In the genomic region with DNA sequence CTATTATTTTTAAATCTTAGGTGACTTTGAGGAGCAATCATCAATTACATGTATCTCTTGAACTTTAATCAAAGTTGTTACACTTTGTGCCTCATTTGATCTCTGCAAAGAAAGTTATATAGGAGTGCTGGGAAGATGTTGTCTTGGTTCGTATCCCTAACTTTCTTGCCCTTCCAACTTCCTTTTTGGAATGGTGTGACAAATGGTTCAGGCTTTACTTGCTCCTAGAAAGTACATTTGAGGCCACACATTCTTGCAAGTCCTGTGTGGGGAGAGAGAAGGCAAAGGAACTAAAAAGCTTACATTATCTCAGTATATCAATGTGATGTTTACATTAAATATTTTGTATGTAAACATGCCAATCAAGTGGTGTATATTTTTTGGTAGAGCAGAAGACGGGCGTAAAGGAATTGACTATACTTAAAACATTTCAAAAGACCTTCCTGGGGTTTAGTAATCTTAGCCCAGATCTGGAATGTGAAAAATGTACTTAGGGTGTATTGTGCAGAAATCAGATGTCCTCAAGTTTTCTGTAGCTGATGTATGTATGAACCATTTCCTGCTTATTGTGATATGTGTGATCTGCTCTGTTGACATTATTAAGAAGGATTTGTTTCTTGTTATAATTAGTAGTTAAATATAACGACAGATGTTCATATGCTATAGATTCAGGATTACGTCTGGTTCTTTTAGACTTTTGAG, we compare ENCODE assay signal across 14 cellular contexts. TPM values are rescaled to one million over a fixed set of nuclear protein-coding genes. Genes with fewer than 3 reads are reported as not detected.
DNase-seq lines count a peak whose midpoint lies in the region; ATAC-seq, FAIRE-seq and TF ChIP-seq lines count a peak whose summit lies in the region.
"Had no signal": no experiment of that assay in that cellular context is flagged by ENCODE, and none has a peak within 500 bp of the region (broad histone marks: within the 10 kb centered on the region; RNA-seq: fewer than 3 reads in every experiment).

No MANE protein-coding gene starts in this region.

- CTCF ChIA-PET in RWPE1 (lab: Yijun Ruan, JAX) (no interaction called here), GM10248 (lab: Yijun Ruan, JAX) (no interaction called here)

- H3K27ac ChIP-seq in RWPE1, result no peak overlapping the region
- H3K27ac ChIP-seq: BLaER1, esophagus squamous epithelium had no signal

- H3K4me3 ChIP-seq in epithelial cell of esophagus (ENCODE audit: low read length), result no peak overlapping the region
- H3K4me3 ChIP-seq: BLaER1, esophagus squamous epithelium had no signal

- no peak for ATAC-seq in GM21367 (IDR thresholded peaks at IDR 0.05; ENCODE audit: unreplicated experiment)
- ATAC-seq in stimulated activated naive CD8-positive, alpha-beta T cell treated with anti-CD3 and anti-CD28 coated beads, Interleukin-15, Interleukin-2, amounts not matched to agents 100 U/mL and 50 U/mL, for 24 hours, result no peak
- ATAC-seq: activated CD8-positive, alpha-beta memory T cell treated with anti-CD3 and anti-CD28 coated beads, Interleukin-2, amount 10 ng/mL, durations not matched to agents 7 days and 5 days had no signal

- peak overlapping the region; percentile 83 for H3K27ac Mint-ChIP-seq in mesothelial cell of epicardium
- H3K27ac Mint-ChIP-seq: activated CD8-positive, alpha-beta memory T cell treated with anti-CD3 and anti-CD28 coated beads, Interleukin-2, amount 10 ng/mL, durations not matched to agents 7 days and 5 days had no signal

- H3K27me3 Mint-ChIP-seq in mesothelial cell of epicardium (ENCODE audit: low read depth), result no peaks in the 10 kb centered on the region
- H3K27me3 Mint-ChIP-seq: activated CD8-positive, alpha-beta memory T cell treated with anti-CD3 and anti-CD28 coated beads, Interleukin-2, amount 10 ng/mL, durations not matched to agents 7 days and 5 days had no signal

- TF ChIP-seq CTCF in D721Med (IDR thresholded peaks at IDR 0.05; ENCODE audit: insufficient read depth, missing control alignments), result no peak
- TF ChIP-seq CTCF in RWPE1 (conservative IDR thresholded peaks at IDR 0.05; ENCODE audit: low read depth), result no peak
- TF ChIP-seq CTCF in epithelial cell of esophagus (IDR thresholded peaks at IDR 0.05; ENCODE audit: insufficient read depth, low read depth, low read length, missing control alignments), result no peak
- no peak for TF ChIP-seq CTCF in mesothelial cell of epicardium (IDR thresholded peaks at IDR 0.05; ENCODE audit: unreplicated experiment)
- TF ChIP-seq CTCF in GM10248 (IDR thresholded peaks at IDR 0.05; ENCODE audit: control extremely low read depth, extremely low read depth, low read depth, missing control alignments), result no peak

- H3K36me3 Mint-ChIP-seq in mesothelial cell of epicardium, result peaks cover 25% of the 10 kb centered on the region

- peaks cover 30% of the 10 kb centered on the region for H3K4me1 Mint-ChIP-seq in mesothelial cell of epicardium

- no peak for DNase-seq in D721Med (ENCODE audit: insufficient read length, low spot score)
- DNase-seq in RWPE1 (ENCODE audit: low spot score), result peak; percentile 34
- DNase-seq in epithelial cell of esophagus (ENCODE audit: low read depth), result peak; percentile 67
- no peak for DNase-seq in mesothelial cell of epicardium (ENCODE audit: low spot score in 2 of 2, unreplicated experiment in 2 of 2)
- no peak for DNase-seq in urothelium cell line (ENCODE audit: low spot score)
- no peak for DNase-seq in stimulated activated naive CD8-positive, alpha-beta T cell treated with anti-CD3 and anti-CD28 coated beads, Interleukin-15, Interleukin-2, amounts not matched to agents 100 U/mL and 50 U/mL, for 24 hours
- no peak for DNase-seq in GM10248 (ENCODE audit: extremely low spot score)
- DNase-seq: activated CD8-positive, alpha-beta memory T cell treated with anti-CD3 and anti-CD28 coated beads, Interleukin-2, amount 10 ng/mL, durations not matched to agents 7 days and 5 days; activated naive CD4-positive, alpha-beta T cell treated with Interleukin-2 at 50 U/mL for 16 hours; DMS79; esophagus squamous epithelium had no signal

- H3K4me3 Mint-ChIP-seq in mesothelial cell of epicardium, result no peak overlapping the region
- H3K4me3 Mint-ChIP-seq: activated CD8-positive, alpha-beta memory T cell treated with anti-CD3 and anti-CD28 coated beads, Interleukin-2, amount 10 ng/mL, durations not matched to agents 7 days and 5 days had no signal

- POLR2A ChIA-PET in RWPE1 (lab: Yijun Ruan, JAX; ENCODE audit: low non-redundant PET) (no interaction called here), GM10248 (lab: Yijun Ruan, JAX) (no interaction called here)

- peaks cover 23% of the 10 kb centered on the region for H3K9me3 Mint-ChIP-seq in mesothelial cell of epicardium

- FAIRE-seq in D721Med (lab: Jason Lieb, UNC) (peak; percentile 11), urothelium cell line (lab: Jason Lieb, UNC) (no peak)
- FAIRE-seq: islet of Langerhans had no signal

RNA-seq across cellular contexts. Expression of gene USP25, which starts 59.2 kb away (rescaled TPM):
- total RNA-seq in mesothelial cell of epicardium, result 82.8 to 89.2 TPM (median 88.1 TPM) in 3 replicates

Comparison
In these comparisons a context has a peak if more than half of its experiments do, and no peak if none do; other contexts are left out.
1. DNase-seq: peak in RWPE1 (single experiment) and epithelial cell of esophagus (single experiment); none in D721Med (single experiment), mesothelial cell of epicardium (0 of 2), urothelium cell line (single experiment), stimulated activated naive CD8-positive, alpha-beta T cell treated with anti-CD3 and anti-CD28 coated beads, Interleukin-15, Interleukin-2, amounts not matched to agents 100 U/mL and 50 U/mL, for 24 hours (single experiment) and GM10248 (single experiment).